ENCODE assay signal across 9 cellular contexts in the genomic region with DNA sequence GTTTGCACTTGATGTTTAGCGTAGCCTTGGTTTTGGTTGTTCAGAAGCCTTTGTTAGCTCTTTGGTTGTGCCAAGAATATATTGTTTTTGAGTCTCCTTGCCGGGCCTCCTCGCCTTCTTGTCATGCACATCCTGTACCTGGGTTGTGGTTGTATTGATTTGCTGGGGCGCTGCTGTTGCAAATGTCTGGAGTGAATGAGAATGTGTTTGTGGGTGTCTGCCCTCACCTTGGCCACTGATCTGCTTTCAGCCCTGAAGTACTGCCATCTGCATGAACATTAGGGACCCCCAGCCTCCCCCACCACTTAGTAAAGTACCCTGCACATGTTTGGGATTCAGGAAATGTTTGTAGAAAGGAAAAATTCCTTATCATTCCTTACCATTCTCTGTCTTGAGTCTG. TPM values are rescaled to one million over a fixed set of nuclear protein-coding genes. Genes with fewer than 3 reads are reported as not detected.
A peak's percentile ranks its signal among the peaks of the same experiment; 100 is the strongest.
DNase-seq lines count a peak whose midpoint lies in the region; ATAC-seq and TF ChIP-seq lines count a peak whose summit lies in the region.
"Had no signal": no experiment of that assay in that cellular context is flagged by ENCODE, and none has a peak within 500 bp of the region (broad histone marks: within the 10 kb centered on the region; RNA-seq: fewer than 3 reads in every experiment).

No MANE protein-coding gene starts in this region.

- CTCF ChIA-PET in activated CD8-positive, alpha-beta T cell treated with anti-CD3 and anti-CD28 coated beads for 36 hours (lab: Charles Lee) = interaction anchor here (0.9 to 1.6 kb wide), 4 partner anchors 13 to 66 kb away, joined by 3 to 4 read pairs (median 3); no protein-coding TSS in a partner anchor
- CTCF ChIA-PET in A673 (lab: Charles Lee) = no interaction called here

- H3K36me3 ChIP-seq in A673 (ENCODE audit: insufficient read depth, low read length, poor library complexity, severe bottlenecking) = no peaks in the 10 kb centered on the region

- no peaks in the 10 kb centered on the region for H3K27me3 Mint-ChIP-seq in activated CD8-positive, alpha-beta T cell treated with anti-CD3 and anti-CD28 coated beads for 36 hours

- intact Hi-C loops in activated CD8-positive, alpha-beta T cell treated with anti-CD3 and anti-CD28 coated beads for 36 hours (cut with micrococcal nuclease) = no loop called here
- intact Hi-C loops in A673 (cut with micrococcal nuclease; ENCODE audit: unreplicated experiment) = no loop called here

- H3K36me3 Mint-ChIP-seq in activated CD8-positive, alpha-beta T cell treated with anti-CD3 and anti-CD28 coated beads for 36 hours (ENCODE audit: low read depth) = peaks cover 77% of the 10 kb centered on the region

- no peak overlapping the region for H3K27ac ChIP-seq in A673 (ENCODE audit: low read depth, low read length, poor library complexity, severe bottlenecking)
- H3K27ac ChIP-seq: parathyroid adenoma had no signal

- H3K4me3 ChIP-seq in A673 (ENCODE audit: low read depth, low read length, poor library complexity, severe bottlenecking) = no peak overlapping the region

- peak; percentile 56 for DNase-seq in NK-92 treated with Interleukin-12 subunit alpha and Interleukin-12 subunit beta, amount 100 ng/mL, for 24 hours (lab: John Stamatoyannopoulos, UW)
- peak; percentile 85 for DNase-seq in activated CD8-positive, alpha-beta T cell treated with anti-CD3 and anti-CD28 coated beads for 36 hours
- DNase-seq in central memory CD4-positive, alpha-beta T cell = peak; percentile 92
- DNase-seq in stimulated activated CD8-positive, alpha-beta memory T cell treated with anti-CD3 and anti-CD28 coated beads, Interleukin-4, amount 100 ng/mL, for 48 hours = peak; percentile 69
- DNase-seq in A673 (ENCODE audit: low spot score) (no peak), GM13976 (ENCODE audit: low spot score) (no peak)

- no peak for TF ChIP-seq CTCF in activated CD8-positive, alpha-beta T cell treated with anti-CD3 and anti-CD28 coated beads for 36 hours (IDR thresholded peaks at IDR 0.05)
- TF ChIP-seq CTCF in A673 (conservative IDR thresholded peaks at IDR 0.05; ENCODE audit: low read depth, low read length) (no peak), GM13976 (IDR thresholded peaks at IDR 0.05; ENCODE audit: borderline replicate concordance, control extremely low read depth, extremely low read depth, insufficient read depth, missing control alignments) (no peak)

- H3K27ac Mint-ChIP-seq in activated CD8-positive, alpha-beta T cell treated with anti-CD3 and anti-CD28 coated beads for 36 hours = peak overlapping the region; percentile 96

- no peaks in the 10 kb centered on the region for H3K4me1 ChIP-seq in A673 (ENCODE audit: insufficient read depth, low read length, poor library complexity, severe bottlenecking)
- H3K4me1 ChIP-seq: parathyroid adenoma had no signal

- H3K4me1 Mint-ChIP-seq in activated CD8-positive, alpha-beta T cell treated with anti-CD3 and anti-CD28 coated beads for 36 hours (ENCODE audit: low read depth) = peaks cover 88% of the 10 kb centered on the region

- POLR2A ChIA-PET in activated CD8-positive, alpha-beta T cell treated with anti-CD3 and anti-CD28 coated beads for 36 hours (lab: Charles Lee) = interaction anchor here (0.8 to 6.8 kb wide), 8 partner anchors 9 to 104 kb away, joined by 3 to 39 read pairs (median 4); no protein-coding TSS in a partner anchor
- POLR2A ChIA-PET in A673 (lab: Charles Lee; ENCODE audit: low non-redundant PET) = no interaction called here

- no peaks in the 10 kb centered on the region for H3K27me3 ChIP-seq in A673 (replicated peaks; ENCODE audit: insufficient read depth, low read depth, low read length, poor library complexity)

- BruUV-seq in A673 (replicated peaks; lab: Mats Ljungman, UMichigan) = no TSS peak

- in situ Hi-C loops in GM13976 (cut with MboI; ENCODE audit: low sequenced_read_pairs, unreplicated experiment) = no loop called here

- no peaks in the 10 kb centered on the region for H3K9me3 ChIP-seq in A673 (ENCODE audit: low read depth, low read length, poor library complexity, severe bottlenecking)

- H3K9me3 Mint-ChIP-seq in activated CD8-positive, alpha-beta T cell treated with anti-CD3 and anti-CD28 coated beads for 36 hours = no peaks in the 10 kb centered on the region

- H3K4me3 Mint-ChIP-seq in activated CD8-positive, alpha-beta T cell treated with anti-CD3 and anti-CD28 coated beads for 36 hours = peak overlapping the region; percentile 66

- ATAC-seq in activated CD8-positive, alpha-beta T cell treated with anti-CD3 and anti-CD28 coated beads for 36 hours = peak; percentile 31
- ATAC-seq in GM21576 (IDR thresholded peaks at IDR 0.05; ENCODE audit: unreplicated experiment) (no peak), HG02642 (IDR thresholded peaks at IDR 0.05; ENCODE audit: poor library complexity, unreplicated experiment) (no peak)

RNA-seq across cellular contexts. Expression of gene PRKCH, which starts 16.5 kb away (rescaled TPM):
- 100 to 1,000 TPM; 193 to 194 TPM for total RNA-seq in activated CD8-positive, alpha-beta T cell treated with anti-CD3 and anti-CD28 coated beads for 36 hours
- total RNA-seq in A673 (2021) = 1.8 and 2.5 TPM in 2 replicates

RNA-seq across cellular contexts. Expression of gene TMEM30B, which starts 56.8 kb away (rescaled TPM):
- total RNA-seq in activated CD8-positive, alpha-beta T cell treated with anti-CD3 and anti-CD28 coated beads for 36 hours = 1 to 10 TPM; 1.7 to 1.8 TPM
- total RNA-seq in A673 (2021) = 0.15 and 0.24 TPM in 2 replicates

Comparison
In these comparisons a context has a peak if more than half of its experiments do, and no peak if none do; other contexts are left out.
1. DNase-seq: peak in NK-92 treated with Interleukin-12 subunit alpha and Interleukin-12 subunit beta, amount 100 ng/mL, for 24 hours (single experiment), activated CD8-positive, alpha-beta T cell treated with anti-CD3 and anti-CD28 coated beads for 36 hours (single experiment), central memory CD4-positive, alpha-beta T cell (single experiment) and stimulated activated CD8-positive, alpha-beta memory T cell treated with anti-CD3 and anti-CD28 coated beads, Interleukin-4, amount 100 ng/mL, for 48 hours (single experiment); none in A673 (single experiment) and GM13976 (single experiment).
2. RNA of gene PRKCH, which starts 16.5 kb away (total RNA-seq): 193 to 194 TPM in activated CD8-positive, alpha-beta T cell treated with anti-CD3 and anti-CD28 coated beads for 36 hours; 1.8 to 2.5 TPM in A673; every median in the first group is over 10 times any median in the second.